20 cellular contexts compared by ENCODE assay signal in genomic region chr11:18366286-18366685, GRCh38. TPM values are rescaled to one million over a fixed set of nuclear protein-coding genes. Genes with fewer than 3 reads are reported as not detected.
DNase-seq lines count a peak whose midpoint lies in the region; ATAC-seq and TF ChIP-seq lines count a peak whose summit lies in the region.
"Had no signal": no experiment of that assay in that cellular context is flagged by ENCODE, and none has a peak within 500 bp of the region (broad histone marks: within the 10 kb centered on the region; RNA-seq: fewer than 3 reads in every experiment).

No MANE protein-coding gene starts in this region.

- intact Hi-C loops in A673 (cut with micrococcal nuclease; ENCODE audit: unreplicated experiment), result no loop called here
- intact Hi-C loops in mucosa of descending colon (cut with DNase I, micrococcal nuclease), result no loop called here

- DNase-seq in NOMO-1 treated with DMSO at 0.1 percent for 48 hours (lab: John Stamatoyannopoulos, UW; ENCODE audit: unreplicated experiment) (peak; percentile 23), NOMO-1 (lab: John Stamatoyannopoulos, UW; ENCODE audit: unreplicated experiment in 2 of 2) (no peak), A673 (ENCODE audit: low spot score) (peak; percentile 67), LHCN-M2 (ENCODE audit: low read depth) (peak; percentile 40), fibroblast of pulmonary artery (ENCODE audit: low read depth) (peak; percentile 44), NCI-H2196 (lab: John Stamatoyannopoulos, UW; ENCODE audit: unreplicated experiment) (no peak), mucosa of descending colon (no peak), midbrain (lab: John Stamatoyannopoulos, UW) (no peak)
- DNase-seq: C1 segment of cervical spinal cord, DMS79, KG1, NCI-H1417, NCI-H2029, NCI-H2171 treated with DMSO at 0.1 percent for 48 hours, NCI-H524, RPMI8226 had no signal

- H3K4me1 ChIP-seq in A673 (ENCODE audit: insufficient read depth, low read length, poor library complexity, severe bottlenecking), result peaks cover 21% of the 10 kb centered on the region
- H3K4me1 ChIP-seq in mucosa of descending colon (ENCODE audit: low read depth), result no peaks in the 10 kb centered on the region

- peak overlapping the region; percentile 73 for H3K27ac ChIP-seq in A673 (ENCODE audit: low read depth, low read length, poor library complexity, severe bottlenecking)
- H3K27ac ChIP-seq: 22Rv1 had no signal

- TF ChIP-seq CTCF in A673 (conservative IDR thresholded peaks at IDR 0.05; ENCODE audit: low read depth, low read length) (no peak), fibroblast of pulmonary artery (IDR thresholded peaks at IDR 0.05; ENCODE audit: low read length, missing control alignments) (no peak), mucosa of descending colon (IDR thresholded peaks at IDR 0.05) (no peak)

- H3K4me3 ChIP-seq in A673 (ENCODE audit: low read depth, low read length, poor library complexity, severe bottlenecking) (no peak overlapping the region), fibroblast of pulmonary artery (replicated peaks; ENCODE audit: low read depth, low read length) (no peak overlapping the region), mucosa of descending colon (no peak overlapping the region)
- H3K4me3 ChIP-seq: GM12878 had no signal

- BruUV-seq in A673 (replicated peaks; lab: Mats Ljungman, UMichigan), result TSS peak; percentile 21

- H3K9me3 ChIP-seq in A673 (ENCODE audit: low read depth, low read length, poor library complexity, severe bottlenecking), result no peaks in the 10 kb centered on the region
- H3K9me3 ChIP-seq in mucosa of descending colon, result no peaks in the 10 kb centered on the region

- POLR2A ChIA-PET in A673 (lab: Charles Lee; ENCODE audit: low non-redundant PET), result no interaction called here

- no peak for ATAC-seq in mucosa of descending colon
- ATAC-seq: GM12878 had no signal

- no peaks in the 10 kb centered on the region for H3K27me3 ChIP-seq in A673 (replicated peaks; ENCODE audit: insufficient read depth, low read depth, low read length, poor library complexity)

- H3K36me3 ChIP-seq in A673 (ENCODE audit: insufficient read depth, low read length, poor library complexity, severe bottlenecking), result peaks cover 14% of the 10 kb centered on the region
- peaks cover 3% of the 10 kb centered on the region for H3K36me3 ChIP-seq in mucosa of descending colon (ENCODE audit: low read depth)

- CTCF ChIA-PET in A673 (lab: Charles Lee), result no interaction called here

RNA-seq across cellular contexts. Expression of gene LDHA, which starts 28.1 kb away (rescaled TPM):
- 613 and 715 TPM in 2 replicates for total RNA-seq in A673 (2021)
- 1,725 and 1,848 TPM in 2 replicates for total RNA-seq in LHCN-M2 (2014; rRNA removed)
- 1,676 TPM for polyA plus RNA-seq in LHCN-M2 (2012)
- 100 to 1,000 TPM; 453 to 504 (median 462) TPM for total RNA-seq in mucosa of descending colon

RNA-seq across cellular contexts. Expression of gene GTF2H1, which starts 43.9 kb away (rescaled TPM):
- 46.9 and 56.2 TPM in 2 replicates for total RNA-seq in A673 (2021)
- total RNA-seq in LHCN-M2 (2014; rRNA removed), result 74.3 and 74.6 TPM in 2 replicates
- 28.6 TPM for polyA plus RNA-seq in LHCN-M2 (2012)
- total RNA-seq in mucosa of descending colon, result 10 to 100 TPM; 32.8 to 43.3 (median 35.9) TPM

RNA-seq across cellular contexts. Expression of gene HPS5, which starts 44.3 kb away (rescaled TPM):
- total RNA-seq in A673 (2021) (17.7 and 18.9 TPM in 2 replicates), LHCN-M2 (2014; rRNA removed) (29.0 and 34.6 TPM in 2 replicates), mucosa of descending colon (10 to 100 TPM in 2 of 3 donors, 1 to 10 TPM in 1; 9.8 to 16.6 (median 14.1) TPM)
- 16.8 TPM for polyA plus RNA-seq in LHCN-M2 (2012)

RNA-seq across cellular contexts. Expression of gene LDHC, which starts 45.8 kb away (rescaled TPM):
- total RNA-seq in A673 (2021), result not detected in 2 replicates
- total RNA-seq in LHCN-M2 (2014; rRNA removed), result not detected in 2 replicates
- polyA plus RNA-seq in LHCN-M2 (2012), result not detected
- total RNA-seq in mucosa of descending colon, result not detected
- total RNA-seq: G401, GM12878, OCI-LY7 had no signal

Comparison
In these comparisons a context has a peak if more than half of its experiments do, and no peak if none do; other contexts are left out.
1. DNase-seq: peak in NOMO-1 treated with DMSO at 0.1 percent for 48 hours (single experiment), A673 (single experiment), LHCN-M2 (single experiment) and fibroblast of pulmonary artery (single experiment); none in NOMO-1 (0 of 2), NCI-H2196 (single experiment), mucosa of descending colon (0 of 3) and midbrain (single experiment).